ENCODE assay signal across 10 cellular contexts in the genomic region with DNA sequence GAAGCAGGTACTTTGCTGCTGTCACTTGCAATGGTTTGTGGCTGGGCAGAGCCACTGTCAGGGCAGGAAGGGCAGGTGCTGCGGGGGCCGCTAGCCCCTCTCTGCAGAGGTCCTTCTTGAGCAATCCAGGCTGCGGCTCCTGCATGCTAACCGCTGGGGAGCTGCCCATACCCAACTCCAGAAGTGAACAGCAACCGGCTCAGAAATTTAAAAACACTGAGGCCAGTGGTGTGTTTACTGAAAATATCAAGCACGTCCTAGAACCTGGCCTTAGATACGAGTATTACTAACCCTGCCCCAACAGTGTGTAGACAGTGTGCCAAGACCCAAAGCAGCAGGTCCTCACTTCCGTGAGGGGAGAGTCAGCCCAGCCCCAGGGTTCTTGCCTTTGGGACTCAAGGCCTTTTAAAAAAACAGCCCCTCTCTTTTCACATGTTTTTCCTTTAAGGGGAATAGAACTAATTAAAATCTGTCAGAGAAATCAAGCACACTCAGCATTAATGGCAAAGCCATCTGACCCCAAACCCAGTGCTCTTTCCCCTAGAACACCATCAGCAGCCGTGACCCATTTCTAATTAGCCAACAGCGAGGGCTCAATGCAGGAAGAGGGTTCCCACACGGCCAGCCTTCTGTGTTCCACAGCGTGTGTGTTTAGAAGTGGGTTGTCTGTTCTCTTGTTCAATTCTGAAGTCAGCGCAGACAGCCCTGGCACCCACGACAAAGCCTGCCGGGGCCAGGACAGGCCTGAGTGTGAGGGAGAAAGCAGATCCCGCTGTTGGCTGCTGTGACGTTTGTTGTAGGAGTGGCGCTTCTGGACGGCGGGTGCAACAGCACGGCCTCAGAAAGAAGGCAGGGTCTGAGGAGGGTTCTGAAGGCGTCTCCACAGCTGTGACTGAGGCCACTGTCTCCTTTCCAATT.
DNase-seq lines count a peak whose midpoint lies in the region; ATAC-seq, FAIRE-seq and TF ChIP-seq lines count a peak whose summit lies in the region.
"Had no signal": no experiment of that assay in that cellular context is flagged by ENCODE, and none has a peak within 500 bp of the region (broad histone marks: within the 10 kb centered on the region; RNA-seq: fewer than 3 reads in every experiment).

No MANE protein-coding gene starts in this region.

- DNase-seq in T-helper 17 cell (no peak), H1 (ENCODE audit: low read depth in 1 of 2, low spot score in 2 of 2) (no peak), mucosa of gallbladder (ENCODE audit: low spot score) (peak; percentile 54), HT-29 (ENCODE audit: low spot score) (no peak), GM10248 (ENCODE audit: extremely low spot score) (no peak), NCI-H128 (lab: John Stamatoyannopoulos, UW; ENCODE audit: unreplicated experiment) (no peak)
- DNase-seq: foreskin keratinocyte had no signal

- no peak overlapping the region for H3K4me3 ChIP-seq in H1 (ENCODE audit: extremely low read depth in 1 of 4, insufficient read depth in 2 of 4, low read depth in 3 of 4, low read length in 4 of 4)

- POLR2A ChIA-PET in H1 (lab: Charles Lee; ENCODE audit: partially characterized antibody) (no interaction called here), GM10248 (lab: Yijun Ruan, JAX) (no interaction called here)

- H2BK15ac ChIP-seq in H1 (ENCODE audit: low read length): no peak overlapping the region

- H3K27me3 ChIP-seq in H1 (replicated peaks in 1 of 4; ENCODE audit: control insufficient read depth in 3 of 4, extremely low read depth in 1 of 4, insufficient read depth in 3 of 4, low read length in 3 of 4): no peaks in the 10 kb centered on the region
- H3K27me3 ChIP-seq: foreskin keratinocyte had no signal

- no peak overlapping the region for H4K5ac ChIP-seq in H1 (ENCODE audit: insufficient read length, low read depth, low read length)

- no peak overlapping the region for H3K56ac ChIP-seq in H1 (replicated peaks; ENCODE audit: insufficient read length, low read depth, low read length)

- no peak overlapping the region for H2BK5ac ChIP-seq in H1 (ENCODE audit: low read depth, low read length)

- TF ChIP-seq CTCF in H1 (IDR thresholded peaks at IDR 0.05; ENCODE audit: control extremely low read depth in 1 of 3, insufficient read depth in 1 of 3, low read depth in 1 of 3, low read length in 3 of 3) (no peak), GM10248 (IDR thresholded peaks at IDR 0.05; ENCODE audit: control extremely low read depth, extremely low read depth, low read depth, missing control alignments) (no peak)

- no peak overlapping the region for H2AK5ac ChIP-seq in H1 (ENCODE audit: low read depth, low read length)

- H3K4me3 Mint-ChIP-seq in T-helper 17 cell: peak overlapping the region; percentile 52
- H3K4me3 Mint-ChIP-seq: activated naive CD8-positive, alpha-beta T cell had no signal

- H4K91ac ChIP-seq in H1 (replicated peaks; ENCODE audit: insufficient read length, low read length): no peak overlapping the region

- no peaks in the 10 kb centered on the region for H3K36me3 ChIP-seq in H1 (ENCODE audit: control insufficient read depth in 2 of 4, insufficient read depth in 4 of 4, low read length in 3 of 4)

- TF ChIP-seq POLR2A in H1 (IDR thresholded peaks at IDR 0.05; ENCODE audit: control extremely low read depth in 1 of 2, low read depth in 2 of 2, low read length in 2 of 2): no peak

- no peak for TF ChIP-seq RAD21 in H1 (IDR thresholded peaks at IDR 0.05 in 1 of 2, conservative IDR thresholded peaks at IDR 0.05 in 1 of 2; ENCODE audit: low read depth in 2 of 2, low read length in 2 of 2)

- H3K27ac ChIP-seq in H1 (ENCODE audit: low read depth, low read length): no peak overlapping the region
- H3K27ac ChIP-seq in temporal lobe (ENCODE audit: low read depth, low read length): peak overlapping the region; percentile 14
- H3K27ac ChIP-seq: foreskin keratinocyte had no signal

- 92% methylated on average over 22 of the region's 22 CpGs; no CpG with 5 or more reads in 1 of the 2 experiments for WGBS in H1 (ENCODE audit: extremely low coverage in 1 of 2, insufficient coverage in 1 of 2, insufficient read length in 1 of 2, insufficient replicate concordance in 2 of 2, low coverage in 1 of 2, low lambda C conversion rate in 2 of 2, missing lambda C conversion rate in 1 of 2), 2 experiments

- H3K23me2 ChIP-seq in H1 (ENCODE audit: low read depth, low read length): no peaks in the 10 kb centered on the region

- no peak for FAIRE-seq in H1 (lab: Jason Lieb, UNC)

- no peak overlapping the region for H2BK120ac ChIP-seq in H1 (replicated peaks; ENCODE audit: low read depth, low read length)

- no peak overlapping the region for H3K18ac ChIP-seq in H1 (ENCODE audit: extremely low read depth, low read length)

- no peak overlapping the region for H2BK20ac ChIP-seq in H1 (ENCODE audit: low read length)

- H3K9ac ChIP-seq in H1 (replicated peaks in 1 of 4; ENCODE audit: extremely low read depth in 1 of 4, low read depth in 3 of 4, low read length in 3 of 4): no peak overlapping the region

- peak overlapping the region; percentile 84 for H3K27ac Mint-ChIP-seq in T-helper 17 cell
- H3K27ac Mint-ChIP-seq: activated naive CD8-positive, alpha-beta T cell had no signal

- TF ChIP-seq EP300 in H1 (IDR thresholded peaks at IDR 0.05; ENCODE audit: borderline replicate concordance in 1 of 2, low read depth in 2 of 2, low read length in 2 of 2): no peak

- no peak overlapping the region for H2AFZ ChIP-seq in H1 (ENCODE audit: low read length)

- no peaks in the 10 kb centered on the region for H3K4me1 ChIP-seq in H1 (replicated peaks in 1 of 4; ENCODE audit: control insufficient read depth in 3 of 4, insufficient read depth in 4 of 4, low read length in 3 of 4)
- H3K4me1 ChIP-seq: foreskin keratinocyte had no signal

- H3K36me3 Mint-ChIP-seq in T-helper 17 cell (ENCODE audit: low read depth): no peaks in the 10 kb centered on the region
- H3K36me3 Mint-ChIP-seq: activated naive CD8-positive, alpha-beta T cell had no signal

- H4K8ac ChIP-seq in H1 (ENCODE audit: extremely low read depth, insufficient read depth, low read length): peak overlapping the region; percentile 18; the same call in 1 of the 2 replicates

- no peaks in the 10 kb centered on the region for H4K20me1 ChIP-seq in H1 (replicated peaks in 1 of 2; ENCODE audit: control insufficient read depth in 1 of 2, insufficient read depth in 2 of 2, low read length in 2 of 2)

- no peaks in the 10 kb centered on the region for H3K9me3 ChIP-seq in T-helper 17 cell (ENCODE audit: control insufficient read depth, low read length, poor library complexity, severe bottlenecking)
- H3K9me3 ChIP-seq in H1 (ENCODE audit: insufficient read depth in 2 of 2, low read depth in 1 of 2, low read length in 1 of 2): no peaks in the 10 kb centered on the region

- peak; percentile 53 for ATAC-seq in T-helper 17 cell
- no peak for ATAC-seq in HG02798 (IDR thresholded peaks at IDR 0.05; ENCODE audit: poor library complexity, unreplicated experiment)
- ATAC-seq: foreskin keratinocyte had no signal

- no peaks in the 10 kb centered on the region for H3K79me2 ChIP-seq in H1 (ENCODE audit: control insufficient read depth in 1 of 2, insufficient read depth in 2 of 2, low read length in 2 of 2)

- H3K14ac ChIP-seq in H1 (ENCODE audit: insufficient read length): no peak overlapping the region

- no peaks in the 10 kb centered on the region for H3K27me3 Mint-ChIP-seq in T-helper 17 cell
- H3K27me3 Mint-ChIP-seq: activated naive CD8-positive, alpha-beta T cell had no signal

- H3K79me1 ChIP-seq in H1 (ENCODE audit: low read depth, low read length): no peaks in the 10 kb centered on the region

- H3K4me1 Mint-ChIP-seq in T-helper 17 cell: peaks cover 29% of the 10 kb centered on the region

- H2BK12ac ChIP-seq in H1 (ENCODE audit: low read depth, low read length): no peak overlapping the region

- H3K23ac ChIP-seq in H1 (ENCODE audit: insufficient read length): no peak overlapping the region

- H3K4me2 ChIP-seq in H1 (ENCODE audit: insufficient read depth in 1 of 2, low read depth in 2 of 2, low read length in 2 of 2): no peak overlapping the region

- H3K4ac ChIP-seq in H1 (replicated peaks; ENCODE audit: insufficient read length, low read depth, low read length): no peak overlapping the region

- CTCF ChIA-PET in H1 (lab: Charles Lee; ENCODE audit: partially characterized antibody): interaction anchor here (0.8 to 1.2 kb wide), 2 partner anchors 48 to 91 kb away, joined by 3 read pairs; no protein-coding TSS in a partner anchor
- CTCF ChIA-PET in GM10248 (lab: Yijun Ruan, JAX): no interaction called here

TF ChIP-seq in H1, 55 proteins besides CTCF, POLR2A, EP300 and RAD21 (continues in another document):
- TF ChIP-seq CHD1 (IDR thresholded peaks at IDR 0.05; ENCODE audit: low read depth, low read length) (no peak), EGR1 (IDR thresholded peaks at IDR 0.05; ENCODE audit: borderline replicate concordance, low read depth, low read length) (no peak), KDM1A (IDR thresholded peaks at IDR 0.05; ENCODE audit: borderline replicate concordance, low read length) (no peak), NANOG (IDR thresholded peaks at IDR 0.05; ENCODE audit: insufficient read depth, low read depth, low read length, poor library complexity, severe bottlenecking) (no peak), CREB1 (IDR thresholded peaks at IDR 0.05) (no peak), CEBPB (IDR thresholded peaks at IDR 0.05; ENCODE audit: low read depth, low read length) (no peak), SUZ12 (IDR thresholded peaks at IDR 0.05; ENCODE audit: low read length) (no peak), RNF2 (IDR thresholded peaks at IDR 0.05; ENCODE audit: borderline replicate concordance, low read depth, low read length, missing control alignments, poor library complexity, severe bottlenecking) (no peak), PHF8 (conservative IDR thresholded peaks at IDR 0.05; ENCODE audit: low read depth, low read length) (no peak), FOSL1 (IDR thresholded peaks at IDR 0.05; ENCODE audit: insufficient read depth, low read depth, low read length) (no peak), KDM4A (IDR thresholded peaks at IDR 0.05; ENCODE audit: low read depth, low read length, severe bottlenecking) (no peak), TAF7 (optimal IDR thresholded peaks at IDR 0.05; ENCODE audit: borderline replicate concordance, low read depth, low read length) (no peak), YY1 (IDR thresholded peaks at IDR 0.05; ENCODE audit: low read depth, low read length) (no peak), JUN (IDR thresholded peaks at IDR 0.05; ENCODE audit: low read depth, low read length) (no peak), SP2 (IDR thresholded peaks at IDR 0.05; ENCODE audit: low read length) (no peak)
- TF ChIP-seq, protein P1, sequence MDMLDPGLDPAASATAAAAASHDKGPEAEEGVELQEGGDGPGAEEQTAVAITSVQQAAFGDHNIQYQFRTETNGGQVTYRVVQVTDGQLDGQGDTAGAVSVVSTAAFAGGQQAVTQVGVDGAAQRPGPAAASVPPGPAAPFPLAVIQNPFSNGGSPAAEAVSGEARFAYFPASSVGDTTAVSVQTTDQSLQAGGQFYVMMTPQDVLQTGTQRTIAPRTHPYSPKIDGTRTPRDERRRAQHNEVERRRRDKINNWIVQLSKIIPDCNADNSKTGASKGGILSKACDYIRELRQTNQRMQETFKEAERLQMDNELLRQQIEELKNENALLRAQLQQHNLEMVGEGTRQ (IDR thresholded peaks at IDR 0.05; ENCODE audit: low read length): no peak
